In genomic region chr12:96210376-96211055, GRCh38 we compare ENCODE assay signal across 10 cellular contexts. TPM values are rescaled to one million over a fixed set of nuclear protein-coding genes. Genes with fewer than 3 reads are reported as not detected.
DNase-seq lines count a peak whose midpoint lies in the region; ATAC-seq and TF ChIP-seq lines count a peak whose summit lies in the region.
"Had no signal": no experiment of that assay in that cellular context is flagged by ENCODE, and none has a peak within 500 bp of the region (broad histone marks: within the 10 kb centered on the region; RNA-seq: fewer than 3 reads in every experiment).

No MANE protein-coding gene starts in this region.

- H4K20me1 ChIP-seq in OCI-LY7 (ENCODE audit: insufficient read depth, low read length), result 0 out of 2 replicates have a peak, but pooled peaks cover 16% of the 10 kb centered on the region

- no peaks in the 10 kb centered on the region for H3K9me3 Mint-ChIP-seq in activated naive CD4-positive, alpha-beta T cell treated with anti-CD3 and anti-CD28 coated beads, Interleukin-2, amount 50 U/mL, for 72 hours
- no peaks in the 10 kb centered on the region for H3K9me3 Mint-ChIP-seq in neural crest cell

- H3K9me3 ChIP-seq in A673 (ENCODE audit: low read depth, low read length, poor library complexity, severe bottlenecking) (no peaks in the 10 kb centered on the region), OCI-LY7 (ENCODE audit: low read length) (no peaks in the 10 kb centered on the region), suprapubic skin (no peaks in the 10 kb centered on the region)
- H3K9me3 ChIP-seq: BE2C had no signal

- H3K36me3 Mint-ChIP-seq in activated naive CD4-positive, alpha-beta T cell treated with anti-CD3 and anti-CD28 coated beads, Interleukin-2, amount 50 U/mL, for 72 hours, result peaks cover 0 to 11% of the 10 kb centered on the region in 2 donors
- no peaks in the 10 kb centered on the region for H3K36me3 Mint-ChIP-seq in neural crest cell (ENCODE audit: low read depth)

- CTCF ChIA-PET in A673 (lab: Charles Lee), result interaction anchor here (0.5 to 0.6 kb wide), 2 partner anchors 281 to 739 kb away, joined by 3 read pairs; no protein-coding TSS in a partner anchor
- CTCF ChIA-PET in OCI-LY7 (lab: Charles Lee; ENCODE audit: unreplicated experiment), result interaction anchor here (0.6 kb wide), 1 partner anchor 297 kb away, joined by 4 read pairs; no protein-coding TSS in a partner anchor

- peak overlapping the region; percentile 51 to 90 for H3K27ac Mint-ChIP-seq in activated naive CD4-positive, alpha-beta T cell treated with anti-CD3 and anti-CD28 coated beads, Interleukin-2, amount 50 U/mL, for 72 hours
- peak overlapping the region; percentile 36 for H3K27ac Mint-ChIP-seq in neural crest cell (ENCODE audit: unreplicated experiment)

- intact Hi-C loops in A673 (cut with micrococcal nuclease; ENCODE audit: unreplicated experiment) (no loop called here), OCI-LY7 (cut with micrococcal nuclease; ENCODE audit: unreplicated experiment) (no loop called here)

- H3K4me3 ChIP-seq in A673 (ENCODE audit: low read depth, low read length, poor library complexity, severe bottlenecking) (no peak overlapping the region), OCI-LY7 (ENCODE audit: low read depth, low read length, poor library complexity, severe bottlenecking) (peak overlapping the region; percentile 33), suprapubic skin (no peak overlapping the region)

- in situ Hi-C loops in GM13977 (cut with MboI; ENCODE audit: low pct_unique_long_range_greater_than_20kb, low sequenced_read_pairs, unreplicated experiment), result loop anchor here (10.0 to 25.0 kb wide), 3 partner anchors 146 to 304 kb away; no protein-coding TSS in a partner anchor

- H3K4me3 Mint-ChIP-seq in neural crest cell, result no peak overlapping the region

- H3K79me2 ChIP-seq in OCI-LY7 (ENCODE audit: insufficient read depth, low read depth, low read length), result no peaks in the 10 kb centered on the region

- H3K27me3 ChIP-seq in A673 (replicated peaks; ENCODE audit: insufficient read depth, low read depth, low read length, poor library complexity), result no peaks in the 10 kb centered on the region
- H3K27me3 ChIP-seq in suprapubic skin, result no peaks in the 10 kb centered on the region
- H3K27me3 ChIP-seq: BE2C had no signal

- no peaks in the 10 kb centered on the region for H3K36me3 ChIP-seq in A673 (ENCODE audit: insufficient read depth, low read length, poor library complexity, severe bottlenecking)
- H3K36me3 ChIP-seq in OCI-LY7 (ENCODE audit: insufficient read depth, low read length), result no peaks in the 10 kb centered on the region
- H3K36me3 ChIP-seq in suprapubic skin, result no peaks in the 10 kb centered on the region
- H3K36me3 ChIP-seq: BE2C had no signal

- H3K4me2 ChIP-seq in OCI-LY7 (ENCODE audit: low read length), result peak overlapping the region; percentile 71

- no peak for TF ChIP-seq POLR2A in suprapubic skin (IDR thresholded peaks at IDR 0.05)

- H3K27me3 Mint-ChIP-seq in neural crest cell (ENCODE audit: low read depth), result no peaks in the 10 kb centered on the region

- BruUV-seq in A673 (replicated peaks; lab: Mats Ljungman, UMichigan) (no TSS peak), OCI-LY7 (replicated peaks; lab: Mats Ljungman, UMichigan) (no TSS peak)

- peaks cover 26% of the 10 kb centered on the region for H3K4me1 Mint-ChIP-seq in neural crest cell

- ATAC-seq in activated naive CD4-positive, alpha-beta T cell treated with anti-CD3 and anti-CD28 coated beads, Interleukin-2, amount 50 U/mL, for 72 hours, result peak; percentile 32 to 40

- DNase-seq in A673 (ENCODE audit: low spot score), result peak; percentile 24
- DNase-seq in OCI-LY7 (ENCODE audit: low spot score), result no peak
- DNase-seq in activated naive CD4-positive, alpha-beta T cell treated with anti-CD3 and anti-CD28 coated beads, Interleukin-2, amount 50 U/mL, for 72 hours (ENCODE audit: low spot score in 2 of 2), result peak; percentile 45 to 52
- DNase-seq in neural crest cell (ENCODE audit: low read depth, low spot score), result no peak
- no peak for DNase-seq in GM13977 (ENCODE audit: low spot score)
- DNase-seq in NCI-H2196 treated with DMSO at 0.1 percent for 48 hours (lab: John Stamatoyannopoulos, UW; ENCODE audit: unreplicated experiment), result no peak
- no peak for DNase-seq in NOMO-1 treated with DMSO at 0.1 percent for 48 hours (lab: John Stamatoyannopoulos, UW; ENCODE audit: unreplicated experiment)
- DNase-seq in suprapubic skin (ENCODE audit: low spot score in 2 of 2), result no peak
- DNase-seq: BE2C, NCI-H524 had no signal

- H3K4me1 ChIP-seq in A673 (ENCODE audit: insufficient read depth, low read length, poor library complexity, severe bottlenecking) (peaks cover 51% of the 10 kb centered on the region), OCI-LY7 (ENCODE audit: insufficient read depth, low read length, poor library complexity, severe bottlenecking) (peaks cover 82% of the 10 kb centered on the region), suprapubic skin (peaks cover 28% of the 10 kb centered on the region)
- H3K4me1 ChIP-seq: BE2C had no signal

- POLR2A ChIA-PET in A673 (lab: Charles Lee; ENCODE audit: low non-redundant PET) (interaction anchor here (0.6 kb wide), 2 partner anchors 13 to 48 kb away, joined by 4 to 5 read pairs; no protein-coding TSS in a partner anchor), OCI-LY7 (lab: Charles Lee) (interaction anchor here (0.5 to 1.1 kb wide), 8 partner anchors 9 to 643 kb away, joined by 3 to 7 read pairs (median 3); partner anchors contain the start of gene AMDHD1)

- WGBS in suprapubic skin, result 69% methylated on average over 19 of the region's 19 CpGs

- no peaks in the 10 kb centered on the region for H3K9me2 ChIP-seq in OCI-LY7 (ENCODE audit: insufficient read depth, low read length)

- H3K27ac ChIP-seq in A673 (ENCODE audit: low read depth, low read length, poor library complexity, severe bottlenecking), result peak overlapping the region; percentile 41
- no peak overlapping the region for H3K27ac ChIP-seq in OCI-LY7 (ENCODE audit: low read depth, low read length, poor library complexity, severe bottlenecking)
- H3K27ac ChIP-seq in suprapubic skin, result no peak overlapping the region

- TF ChIP-seq CTCF in A673 (conservative IDR thresholded peaks at IDR 0.05; ENCODE audit: low read depth, low read length) (no peak), OCI-LY7 (conservative IDR thresholded peaks at IDR 0.05; ENCODE audit: low read length) (no peak), neural crest cell (conservative IDR thresholded peaks at IDR 0.05) (no peak), GM13977 (IDR thresholded peaks at IDR 0.05; ENCODE audit: extremely low read depth, insufficient read depth, missing control alignments) (no peak), suprapubic skin (IDR thresholded peaks at IDR 0.05) (no peak)

- TF ChIP-seq EP300 in suprapubic skin (IDR thresholded peaks at IDR 0.05), result no peak

- no peak overlapping the region for H2AFZ ChIP-seq in OCI-LY7 (ENCODE audit: low read length)

RNA-seq across cellular contexts. Expression of gene ELK3, which starts 16.3 kb away (rescaled TPM):
- total RNA-seq in A673 (2021), result 55.2 and 62.1 TPM in 2 replicates
- total RNA-seq in OCI-LY7 (2014; rRNA removed; shearing (Covaris generic)), result 1.9 and 2.2 TPM in 2 replicates
- total RNA-seq in OCI-LY7 (2022), result 2.5 and 4.2 TPM in 2 replicates
- total RNA-seq in activated naive CD4-positive, alpha-beta T cell treated with anti-CD3 and anti-CD28 coated beads, Interleukin-2, amount 50 U/mL, for 72 hours, result 10 to 100 TPM; 10.7 to 23.1 TPM
- total RNA-seq in neural crest cell, result 19.0 and 24.3 TPM in 2 replicates
- total RNA-seq in suprapubic skin, result 10 to 100 TPM in 3 of 4 donors, 1 to 10 TPM in 1; 10.0 to 13.5 (median 11.0) TPM

Comparison
In these comparisons a context has a peak if more than half of its experiments do, and no peak if none do; other contexts are left out.
1. DNase-seq: peak in A673 (single experiment) and activated naive CD4-positive, alpha-beta T cell treated with anti-CD3 and anti-CD28 coated beads, Interleukin-2, amount 50 U/mL, for 72 hours (2 of 2); none in OCI-LY7 (single experiment), neural crest cell (single experiment), GM13977 (single experiment), NCI-H2196 treated with DMSO at 0.1 percent for 48 hours (single experiment), NOMO-1 treated with DMSO at 0.1 percent for 48 hours (single experiment) and suprapubic skin (0 of 2).